Comparison of ENCODE assay signal across 1 cellular context in the genomic region with DNA sequence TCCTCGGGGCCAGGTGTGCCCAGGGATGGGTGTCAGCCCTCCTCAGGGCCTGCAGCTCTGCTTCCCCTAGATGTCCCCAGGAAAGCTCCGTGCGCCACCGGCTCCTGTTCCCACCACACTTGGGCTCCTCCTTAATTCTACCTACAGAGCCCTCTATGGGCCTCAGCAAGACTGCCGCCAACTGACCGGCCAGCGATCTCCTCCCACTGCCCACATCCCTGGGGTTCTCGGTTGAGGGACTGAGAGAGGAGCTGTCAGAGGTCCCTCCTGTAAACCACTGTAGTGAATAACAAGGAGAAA.
TF ChIP-seq lines count a peak whose summit lies in the region.

No MANE protein-coding gene starts in this region.

TF ChIP-seq in WTC11, 78 proteins besides CTCF, POLR2A, EP300 and RAD21 (continued from another document):
- TF ChIP-seq ZNF317 (CRISPR knock-in tag; IDR thresholded peaks at IDR 0.05; ENCODE audit: borderline replicate concordance, low read depth) (no peak), ELF4 (CRISPR knock-in tag; IDR thresholded peaks at IDR 0.05; ENCODE audit: low read depth) (no peak), EMX1 (CRISPR knock-in tag; IDR thresholded peaks at IDR 0.05) (no peak), TCF7 (CRISPR knock-in tag; IDR thresholded peaks at IDR 0.05; ENCODE audit: low read depth) (no peak), CBFB (CRISPR knock-in tag; IDR thresholded peaks at IDR 0.05; ENCODE audit: low read depth) (no peak), AFF4 (CRISPR knock-in tag; IDR thresholded peaks at IDR 0.05; ENCODE audit: borderline replicate concordance) (no peak), JUN (CRISPR knock-in tag; IDR thresholded peaks at IDR 0.05) (no peak), FOXJ3 (CRISPR knock-in tag; IDR thresholded peaks at IDR 0.05; ENCODE audit: borderline replicate concordance) (no peak)
- TF ChIP-seq, protein P1, sequence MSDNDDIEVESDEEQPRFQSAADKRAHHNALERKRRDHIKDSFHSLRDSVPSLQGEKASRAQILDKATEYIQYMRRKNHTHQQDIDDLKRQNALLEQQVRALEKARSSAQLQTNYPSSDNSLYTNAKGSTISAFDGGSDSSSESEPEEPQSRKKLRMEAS (CRISPR knock-in tag; IDR thresholded peaks at IDR 0.05) = no peak
- TF ChIP-seq, protein P2, sequence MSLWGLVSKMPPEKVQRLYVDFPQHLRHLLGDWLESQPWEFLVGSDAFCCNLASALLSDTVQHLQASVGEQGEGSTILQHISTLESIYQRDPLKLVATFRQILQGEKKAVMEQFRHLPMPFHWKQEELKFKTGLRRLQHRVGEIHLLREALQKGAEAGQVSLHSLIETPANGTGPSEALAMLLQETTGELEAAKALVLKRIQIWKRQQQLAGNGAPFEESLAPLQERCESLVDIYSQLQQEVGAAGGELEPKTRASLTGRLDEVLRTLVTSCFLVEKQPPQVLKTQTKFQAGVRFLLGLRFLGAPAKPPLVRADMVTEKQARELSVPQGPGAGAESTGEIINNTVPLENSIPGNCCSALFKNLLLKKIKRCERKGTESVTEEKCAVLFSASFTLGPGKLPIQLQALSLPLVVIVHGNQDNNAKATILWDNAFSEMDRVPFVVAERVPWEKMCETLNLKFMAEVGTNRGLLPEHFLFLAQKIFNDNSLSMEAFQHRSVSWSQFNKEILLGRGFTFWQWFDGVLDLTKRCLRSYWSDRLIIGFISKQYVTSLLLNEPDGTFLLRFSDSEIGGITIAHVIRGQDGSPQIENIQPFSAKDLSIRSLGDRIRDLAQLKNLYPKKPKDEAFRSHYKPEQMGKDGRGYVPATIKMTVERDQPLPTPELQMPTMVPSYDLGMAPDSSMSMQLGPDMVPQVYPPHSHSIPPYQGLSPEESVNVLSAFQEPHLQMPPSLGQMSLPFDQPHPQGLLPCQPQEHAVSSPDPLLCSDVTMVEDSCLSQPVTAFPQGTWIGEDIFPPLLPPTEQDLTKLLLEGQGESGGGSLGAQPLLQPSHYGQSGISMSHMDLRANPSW (CRISPR knock-in tag; conservative IDR thresholded peaks at IDR 0.05; ENCODE audit: low read depth) = no peak
